In the genomic region with DNA sequence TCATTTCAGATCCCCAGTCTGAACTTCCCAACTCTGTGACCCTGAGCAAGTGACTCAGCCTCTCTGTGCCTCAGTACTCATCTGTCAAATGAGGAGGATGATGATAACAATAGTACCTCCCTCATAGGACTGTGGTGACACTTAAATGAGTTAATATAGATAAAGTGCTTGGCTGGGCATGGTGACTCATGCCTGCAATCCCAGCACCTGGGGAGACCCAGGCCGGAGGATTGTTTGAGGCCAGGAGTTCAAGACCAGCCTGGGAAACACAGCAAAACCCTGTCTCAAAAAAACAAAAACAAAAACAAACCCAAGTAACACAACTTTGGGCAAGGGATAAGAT, we compare ENCODE assay signal across 2 cellular contexts.
TF ChIP-seq lines count a peak whose summit lies in the region.

No MANE protein-coding gene starts in this region.

TF ChIP-seq in GM12878, 131 proteins besides CTCF, POLR2A, EP300 and RAD21 (continued from another document):
- 0 out of 2 replicates have a peak, but pooled peaks have one; percentile 14 for TF ChIP-seq CREB1 (IDR thresholded peaks at IDR 0.05; ENCODE audit: low read depth)
- no peak for TF ChIP-seq ASH2L (IDR thresholded peaks at IDR 0.05; ENCODE audit: borderline replicate concordance, low read depth)
- 0 out of 2 replicates have a peak, but pooled peaks have one; percentile 41 for TF ChIP-seq PAX8 (IDR thresholded peaks at IDR 0.05)
- TF ChIP-seq ZBED1 (IDR thresholded peaks at IDR 0.05; ENCODE audit: borderline replicate concordance): no peak

TF ChIP-seq in GM23338, 12 proteins besides CTCF, POLR2A, EP300 and RAD21 (continued from another document):
- TF ChIP-seq, protein P1, sequence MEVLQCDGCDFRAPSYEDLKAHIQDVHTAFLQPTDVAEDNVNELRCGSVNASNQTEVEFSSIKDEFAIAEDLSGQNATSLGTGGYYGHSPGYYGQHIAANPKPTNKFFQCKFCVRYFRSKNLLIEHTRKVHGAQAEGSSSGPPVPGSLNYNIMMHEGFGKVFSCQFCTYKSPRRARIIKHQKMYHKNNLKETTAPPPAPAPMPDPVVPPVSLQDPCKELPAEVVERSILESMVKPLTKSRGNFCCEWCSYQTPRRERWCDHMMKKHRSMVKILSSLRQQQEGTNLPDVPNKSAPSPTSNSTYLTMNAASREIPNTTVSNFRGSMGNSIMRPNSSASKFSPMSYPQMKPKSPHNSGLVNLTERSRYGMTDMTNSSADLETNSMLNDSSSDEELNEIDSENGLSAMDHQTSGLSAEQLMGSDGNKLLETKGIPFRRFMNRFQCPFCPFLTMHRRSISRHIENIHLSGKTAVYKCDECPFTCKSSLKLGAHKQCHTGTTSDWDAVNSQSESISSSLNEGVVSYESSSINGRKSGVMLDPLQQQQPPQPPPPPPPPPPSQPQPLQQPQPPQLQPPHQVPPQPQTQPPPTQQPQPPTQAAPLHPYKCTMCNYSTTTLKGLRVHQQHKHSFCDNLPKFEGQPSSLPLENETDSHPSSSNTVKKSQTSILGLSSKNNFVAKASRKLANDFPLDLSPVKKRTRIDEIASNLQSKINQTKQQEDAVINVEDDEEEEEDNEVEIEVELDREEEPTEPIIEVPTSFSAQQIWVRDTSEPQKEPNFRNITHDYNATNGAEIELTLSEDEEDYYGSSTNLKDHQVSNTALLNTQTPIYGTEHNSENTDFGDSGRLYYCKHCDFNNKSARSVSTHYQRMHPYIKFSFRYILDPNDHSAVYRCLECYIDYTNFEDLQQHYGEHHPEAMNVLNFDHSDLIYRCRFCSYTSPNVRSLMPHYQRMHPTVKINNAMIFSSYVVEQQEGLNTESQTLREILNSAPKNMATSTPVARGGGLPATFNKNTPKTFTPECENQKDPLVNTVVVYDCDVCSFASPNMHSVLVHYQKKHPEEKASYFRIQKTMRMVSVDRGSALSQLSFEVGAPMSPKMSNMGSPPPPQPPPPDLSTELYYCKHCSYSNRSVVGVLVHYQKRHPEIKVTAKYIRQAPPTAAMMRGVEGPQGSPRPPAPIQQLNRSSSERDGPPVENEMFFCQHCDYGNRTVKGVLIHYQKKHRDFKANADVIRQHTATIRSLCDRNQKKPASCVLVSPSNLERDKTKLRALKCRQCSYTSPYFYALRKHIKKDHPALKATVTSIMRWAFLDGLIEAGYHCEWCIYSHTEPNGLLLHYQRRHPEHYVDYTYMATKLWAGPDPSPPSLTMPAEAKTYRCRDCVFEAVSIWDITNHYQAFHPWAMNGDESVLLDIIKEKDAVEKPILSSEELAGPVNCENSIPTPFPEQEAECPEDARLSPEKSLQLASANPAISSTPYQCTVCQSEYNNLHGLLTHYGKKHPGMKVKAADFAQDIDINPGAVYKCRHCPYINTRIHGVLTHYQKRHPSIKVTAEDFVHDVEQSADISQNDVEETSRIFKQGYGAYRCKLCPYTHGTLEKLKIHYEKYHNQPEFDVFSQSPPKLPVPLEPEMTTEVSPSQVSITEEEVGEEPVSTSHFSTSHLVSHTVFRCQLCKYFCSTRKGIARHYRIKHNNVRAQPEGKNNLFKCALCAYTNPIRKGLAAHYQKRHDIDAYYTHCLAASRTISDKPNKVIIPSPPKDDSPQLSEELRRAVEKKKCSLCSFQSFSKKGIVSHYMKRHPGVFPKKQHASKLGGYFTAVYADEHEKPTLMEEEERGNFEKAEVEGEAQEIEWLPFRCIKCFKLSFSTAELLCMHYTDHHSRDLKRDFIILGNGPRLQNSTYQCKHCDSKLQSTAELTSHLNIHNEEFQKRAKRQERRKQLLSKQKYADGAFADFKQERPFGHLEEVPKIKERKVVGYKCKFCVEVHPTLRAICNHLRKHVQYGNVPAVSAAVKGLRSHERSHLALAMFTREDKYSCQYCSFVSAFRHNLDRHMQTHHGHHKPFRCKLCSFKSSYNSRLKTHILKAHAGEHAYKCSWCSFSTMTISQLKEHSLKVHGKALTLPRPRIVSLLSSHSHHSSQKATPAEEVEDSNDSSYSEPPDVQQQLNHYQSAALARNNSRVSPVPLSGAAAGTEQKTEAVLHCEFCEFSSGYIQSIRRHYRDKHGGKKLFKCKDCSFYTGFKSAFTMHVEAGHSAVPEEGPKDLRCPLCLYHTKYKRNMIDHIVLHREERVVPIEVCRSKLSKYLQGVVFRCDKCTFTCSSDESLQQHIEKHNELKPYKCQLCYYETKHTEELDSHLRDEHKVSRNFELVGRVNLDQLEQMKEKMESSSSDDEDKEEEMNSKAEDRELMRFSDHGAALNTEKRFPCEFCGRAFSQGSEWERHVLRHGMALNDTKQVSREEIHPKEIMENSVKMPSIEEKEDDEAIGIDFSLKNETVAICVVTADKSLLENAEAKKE (CRISPR knock-in tag; IDR thresholded peaks at IDR 0.05): no peak
- no peak for TF ChIP-seq ZNF114 (CRISPR knock-in tag; IDR thresholded peaks at IDR 0.05)
- TF ChIP-seq, protein P2, sequence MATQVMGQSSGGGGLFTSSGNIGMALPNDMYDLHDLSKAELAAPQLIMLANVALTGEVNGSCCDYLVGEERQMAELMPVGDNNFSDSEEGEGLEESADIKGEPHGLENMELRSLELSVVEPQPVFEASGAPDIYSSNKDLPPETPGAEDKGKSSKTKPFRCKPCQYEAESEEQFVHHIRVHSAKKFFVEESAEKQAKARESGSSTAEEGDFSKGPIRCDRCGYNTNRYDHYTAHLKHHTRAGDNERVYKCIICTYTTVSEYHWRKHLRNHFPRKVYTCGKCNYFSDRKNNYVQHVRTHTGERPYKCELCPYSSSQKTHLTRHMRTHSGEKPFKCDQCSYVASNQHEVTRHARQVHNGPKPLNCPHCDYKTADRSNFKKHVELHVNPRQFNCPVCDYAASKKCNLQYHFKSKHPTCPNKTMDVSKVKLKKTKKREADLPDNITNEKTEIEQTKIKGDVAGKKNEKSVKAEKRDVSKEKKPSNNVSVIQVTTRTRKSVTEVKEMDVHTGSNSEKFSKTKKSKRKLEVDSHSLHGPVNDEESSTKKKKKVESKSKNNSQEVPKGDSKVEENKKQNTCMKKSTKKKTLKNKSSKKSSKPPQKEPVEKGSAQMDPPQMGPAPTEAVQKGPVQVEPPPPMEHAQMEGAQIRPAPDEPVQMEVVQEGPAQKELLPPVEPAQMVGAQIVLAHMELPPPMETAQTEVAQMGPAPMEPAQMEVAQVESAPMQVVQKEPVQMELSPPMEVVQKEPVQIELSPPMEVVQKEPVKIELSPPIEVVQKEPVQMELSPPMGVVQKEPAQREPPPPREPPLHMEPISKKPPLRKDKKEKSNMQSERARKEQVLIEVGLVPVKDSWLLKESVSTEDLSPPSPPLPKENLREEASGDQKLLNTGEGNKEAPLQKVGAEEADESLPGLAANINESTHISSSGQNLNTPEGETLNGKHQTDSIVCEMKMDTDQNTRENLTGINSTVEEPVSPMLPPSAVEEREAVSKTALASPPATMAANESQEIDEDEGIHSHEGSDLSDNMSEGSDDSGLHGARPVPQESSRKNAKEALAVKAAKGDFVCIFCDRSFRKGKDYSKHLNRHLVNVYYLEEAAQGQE (IDR thresholded peaks at IDR 0.05; ENCODE audit: unreplicated experiment): no peak
- no peak for TF ChIP-seq EZH2phosphoT487 (IDR thresholded peaks at IDR 0.05; ENCODE audit: unreplicated experiment)
- no peak for TF ChIP-seq CREB1 (CRISPR knock-in tag; IDR thresholded peaks at IDR 0.05; ENCODE audit: low read depth)
- TF ChIP-seq POLR2AphosphoS5 (IDR thresholded peaks at IDR 0.05; ENCODE audit: low read depth): no peak
- TF ChIP-seq, protein P3, sequence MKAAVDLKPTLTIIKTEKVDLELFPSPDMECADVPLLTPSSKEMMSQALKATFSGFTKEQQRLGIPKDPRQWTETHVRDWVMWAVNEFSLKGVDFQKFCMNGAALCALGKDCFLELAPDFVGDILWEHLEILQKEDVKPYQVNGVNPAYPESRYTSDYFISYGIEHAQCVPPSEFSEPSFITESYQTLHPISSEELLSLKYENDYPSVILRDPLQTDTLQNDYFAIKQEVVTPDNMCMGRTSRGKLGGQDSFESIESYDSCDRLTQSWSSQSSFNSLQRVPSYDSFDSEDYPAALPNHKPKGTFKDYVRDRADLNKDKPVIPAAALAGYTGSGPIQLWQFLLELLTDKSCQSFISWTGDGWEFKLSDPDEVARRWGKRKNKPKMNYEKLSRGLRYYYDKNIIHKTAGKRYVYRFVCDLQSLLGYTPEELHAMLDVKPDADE (IDR thresholded peaks at IDR 0.05): no peak
